Comparison of ENCODE assay signal across 1 cellular context in the genomic region with DNA sequence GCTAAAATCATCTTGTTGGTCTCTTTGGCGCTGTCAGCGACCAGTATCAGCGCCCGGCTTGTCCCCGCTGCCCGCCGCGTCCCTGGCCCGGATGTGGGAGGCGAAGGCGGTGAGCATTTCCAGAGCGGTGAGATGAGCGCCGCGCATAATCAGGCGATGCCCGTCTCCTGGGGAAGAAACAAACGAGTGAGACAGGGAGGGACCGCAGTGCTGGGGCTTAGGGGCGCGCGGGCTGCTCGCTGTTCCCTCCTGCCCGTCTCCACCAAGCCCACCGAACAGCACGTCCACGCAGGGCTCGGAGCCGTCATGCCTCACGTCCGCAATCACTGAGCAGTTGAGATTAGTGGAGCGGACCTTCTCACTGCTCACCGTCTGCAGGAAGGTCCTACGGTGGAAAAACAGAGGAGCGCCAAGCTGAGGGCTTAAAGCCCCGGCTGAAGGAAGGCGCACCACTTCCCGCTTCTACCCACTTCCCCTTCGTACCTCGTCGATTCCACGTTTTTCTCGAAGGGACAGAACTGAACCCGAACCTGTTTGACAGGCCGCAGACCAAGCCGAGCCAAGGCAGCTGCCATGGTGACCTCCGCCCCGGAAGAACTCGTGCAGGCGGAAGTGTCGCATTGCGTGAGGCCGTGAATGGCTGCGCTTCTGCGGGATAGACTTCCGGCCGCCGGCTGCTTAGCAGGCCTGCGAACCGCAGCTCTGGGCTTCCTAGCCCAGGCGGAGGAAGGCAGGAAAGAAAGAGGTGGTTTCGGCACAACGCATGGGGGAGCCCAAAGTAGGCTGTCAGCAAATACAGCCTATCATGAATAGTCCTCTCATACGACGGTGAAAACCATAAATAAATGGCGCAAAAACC.
A peak's percentile ranks its signal among the peaks of the same experiment; 100 is the strongest.
TF ChIP-seq lines count a peak whose summit lies in the region.

A gene (minus strand): TSS at position 595 of the 859 bp plus-strand sequence. CDS start 20 bp downstream, at position 575.

TF ChIP-seq in K562, 482 proteins besides CTCF, POLR2A, EP300 and RAD21 (continued from another document and continues in another):
- TF ChIP-seq, protein P1, sequence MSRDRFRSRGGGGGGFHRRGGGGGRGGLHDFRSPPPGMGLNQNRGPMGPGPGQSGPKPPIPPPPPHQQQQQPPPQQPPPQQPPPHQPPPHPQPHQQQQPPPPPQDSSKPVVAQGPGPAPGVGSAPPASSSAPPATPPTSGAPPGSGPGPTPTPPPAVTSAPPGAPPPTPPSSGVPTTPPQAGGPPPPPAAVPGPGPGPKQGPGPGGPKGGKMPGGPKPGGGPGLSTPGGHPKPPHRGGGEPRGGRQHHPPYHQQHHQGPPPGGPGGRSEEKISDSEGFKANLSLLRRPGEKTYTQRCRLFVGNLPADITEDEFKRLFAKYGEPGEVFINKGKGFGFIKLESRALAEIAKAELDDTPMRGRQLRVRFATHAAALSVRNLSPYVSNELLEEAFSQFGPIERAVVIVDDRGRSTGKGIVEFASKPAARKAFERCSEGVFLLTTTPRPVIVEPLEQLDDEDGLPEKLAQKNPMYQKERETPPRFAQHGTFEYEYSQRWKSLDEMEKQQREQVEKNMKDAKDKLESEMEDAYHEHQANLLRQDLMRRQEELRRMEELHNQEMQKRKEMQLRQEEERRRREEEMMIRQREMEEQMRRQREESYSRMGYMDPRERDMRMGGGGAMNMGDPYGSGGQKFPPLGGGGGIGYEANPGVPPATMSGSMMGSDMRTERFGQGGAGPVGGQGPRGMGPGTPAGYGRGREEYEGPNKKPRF (IDR thresholded peaks at IDR 0.05; ENCODE audit: low read depth, low read length), result no peak
- no peak for TF ChIP-seq SETDB1 (IDR thresholded peaks at IDR 0.05; ENCODE audit: low read length)
- TF ChIP-seq ZNF121 (CRISPR knock-in tag; conservative IDR thresholded peaks at IDR 0.05), result no peak
- TF ChIP-seq NFRKB (IDR thresholded peaks at IDR 0.05; ENCODE audit: low read depth), result peak; percentile 96
- TF ChIP-seq, protein P2, sequence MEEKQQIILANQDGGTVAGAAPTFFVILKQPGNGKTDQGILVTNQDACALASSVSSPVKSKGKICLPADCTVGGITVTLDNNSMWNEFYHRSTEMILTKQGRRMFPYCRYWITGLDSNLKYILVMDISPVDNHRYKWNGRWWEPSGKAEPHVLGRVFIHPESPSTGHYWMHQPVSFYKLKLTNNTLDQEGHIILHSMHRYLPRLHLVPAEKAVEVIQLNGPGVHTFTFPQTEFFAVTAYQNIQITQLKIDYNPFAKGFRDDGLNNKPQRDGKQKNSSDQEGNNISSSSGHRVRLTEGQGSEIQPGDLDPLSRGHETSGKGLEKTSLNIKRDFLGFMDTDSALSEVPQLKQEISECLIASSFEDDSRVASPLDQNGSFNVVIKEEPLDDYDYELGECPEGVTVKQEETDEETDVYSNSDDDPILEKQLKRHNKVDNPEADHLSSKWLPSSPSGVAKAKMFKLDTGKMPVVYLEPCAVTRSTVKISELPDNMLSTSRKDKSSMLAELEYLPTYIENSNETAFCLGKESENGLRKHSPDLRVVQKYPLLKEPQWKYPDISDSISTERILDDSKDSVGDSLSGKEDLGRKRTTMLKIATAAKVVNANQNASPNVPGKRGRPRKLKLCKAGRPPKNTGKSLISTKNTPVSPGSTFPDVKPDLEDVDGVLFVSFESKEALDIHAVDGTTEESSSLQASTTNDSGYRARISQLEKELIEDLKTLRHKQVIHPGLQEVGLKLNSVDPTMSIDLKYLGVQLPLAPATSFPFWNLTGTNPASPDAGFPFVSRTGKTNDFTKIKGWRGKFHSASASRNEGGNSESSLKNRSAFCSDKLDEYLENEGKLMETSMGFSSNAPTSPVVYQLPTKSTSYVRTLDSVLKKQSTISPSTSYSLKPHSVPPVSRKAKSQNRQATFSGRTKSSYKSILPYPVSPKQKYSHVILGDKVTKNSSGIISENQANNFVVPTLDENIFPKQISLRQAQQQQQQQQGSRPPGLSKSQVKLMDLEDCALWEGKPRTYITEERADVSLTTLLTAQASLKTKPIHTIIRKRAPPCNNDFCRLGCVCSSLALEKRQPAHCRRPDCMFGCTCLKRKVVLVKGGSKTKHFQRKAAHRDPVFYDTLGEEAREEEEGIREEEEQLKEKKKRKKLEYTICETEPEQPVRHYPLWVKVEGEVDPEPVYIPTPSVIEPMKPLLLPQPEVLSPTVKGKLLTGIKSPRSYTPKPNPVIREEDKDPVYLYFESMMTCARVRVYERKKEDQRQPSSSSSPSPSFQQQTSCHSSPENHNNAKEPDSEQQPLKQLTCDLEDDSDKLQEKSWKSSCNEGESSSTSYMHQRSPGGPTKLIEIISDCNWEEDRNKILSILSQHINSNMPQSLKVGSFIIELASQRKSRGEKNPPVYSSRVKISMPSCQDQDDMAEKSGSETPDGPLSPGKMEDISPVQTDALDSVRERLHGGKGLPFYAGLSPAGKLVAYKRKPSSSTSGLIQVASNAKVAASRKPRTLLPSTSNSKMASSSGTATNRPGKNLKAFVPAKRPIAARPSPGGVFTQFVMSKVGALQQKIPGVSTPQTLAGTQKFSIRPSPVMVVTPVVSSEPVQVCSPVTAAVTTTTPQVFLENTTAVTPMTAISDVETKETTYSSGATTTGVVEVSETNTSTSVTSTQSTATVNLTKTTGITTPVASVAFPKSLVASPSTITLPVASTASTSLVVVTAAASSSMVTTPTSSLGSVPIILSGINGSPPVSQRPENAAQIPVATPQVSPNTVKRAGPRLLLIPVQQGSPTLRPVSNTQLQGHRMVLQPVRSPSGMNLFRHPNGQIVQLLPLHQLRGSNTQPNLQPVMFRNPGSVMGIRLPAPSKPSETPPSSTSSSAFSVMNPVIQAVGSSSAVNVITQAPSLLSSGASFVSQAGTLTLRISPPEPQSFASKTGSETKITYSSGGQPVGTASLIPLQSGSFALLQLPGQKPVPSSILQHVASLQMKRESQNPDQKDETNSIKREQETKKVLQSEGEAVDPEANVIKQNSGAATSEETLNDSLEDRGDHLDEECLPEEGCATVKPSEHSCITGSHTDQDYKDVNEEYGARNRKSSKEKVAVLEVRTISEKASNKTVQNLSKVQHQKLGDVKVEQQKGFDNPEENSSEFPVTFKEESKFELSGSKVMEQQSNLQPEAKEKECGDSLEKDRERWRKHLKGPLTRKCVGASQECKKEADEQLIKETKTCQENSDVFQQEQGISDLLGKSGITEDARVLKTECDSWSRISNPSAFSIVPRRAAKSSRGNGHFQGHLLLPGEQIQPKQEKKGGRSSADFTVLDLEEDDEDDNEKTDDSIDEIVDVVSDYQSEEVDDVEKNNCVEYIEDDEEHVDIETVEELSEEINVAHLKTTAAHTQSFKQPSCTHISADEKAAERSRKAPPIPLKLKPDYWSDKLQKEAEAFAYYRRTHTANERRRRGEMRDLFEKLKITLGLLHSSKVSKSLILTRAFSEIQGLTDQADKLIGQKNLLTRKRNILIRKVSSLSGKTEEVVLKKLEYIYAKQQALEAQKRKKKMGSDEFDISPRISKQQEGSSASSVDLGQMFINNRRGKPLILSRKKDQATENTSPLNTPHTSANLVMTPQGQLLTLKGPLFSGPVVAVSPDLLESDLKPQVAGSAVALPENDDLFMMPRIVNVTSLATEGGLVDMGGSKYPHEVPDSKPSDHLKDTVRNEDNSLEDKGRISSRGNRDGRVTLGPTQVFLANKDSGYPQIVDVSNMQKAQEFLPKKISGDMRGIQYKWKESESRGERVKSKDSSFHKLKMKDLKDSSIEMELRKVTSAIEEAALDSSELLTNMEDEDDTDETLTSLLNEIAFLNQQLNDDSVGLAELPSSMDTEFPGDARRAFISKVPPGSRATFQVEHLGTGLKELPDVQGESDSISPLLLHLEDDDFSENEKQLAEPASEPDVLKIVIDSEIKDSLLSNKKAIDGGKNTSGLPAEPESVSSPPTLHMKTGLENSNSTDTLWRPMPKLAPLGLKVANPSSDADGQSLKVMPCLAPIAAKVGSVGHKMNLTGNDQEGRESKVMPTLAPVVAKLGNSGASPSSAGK (IDR thresholded peaks at IDR 0.05), result peak; percentile 56; the same call in 1 of the 2 replicates
- no peak for TF ChIP-seq KHSRP (IDR thresholded peaks at IDR 0.05)
- TF ChIP-seq, protein P3, sequence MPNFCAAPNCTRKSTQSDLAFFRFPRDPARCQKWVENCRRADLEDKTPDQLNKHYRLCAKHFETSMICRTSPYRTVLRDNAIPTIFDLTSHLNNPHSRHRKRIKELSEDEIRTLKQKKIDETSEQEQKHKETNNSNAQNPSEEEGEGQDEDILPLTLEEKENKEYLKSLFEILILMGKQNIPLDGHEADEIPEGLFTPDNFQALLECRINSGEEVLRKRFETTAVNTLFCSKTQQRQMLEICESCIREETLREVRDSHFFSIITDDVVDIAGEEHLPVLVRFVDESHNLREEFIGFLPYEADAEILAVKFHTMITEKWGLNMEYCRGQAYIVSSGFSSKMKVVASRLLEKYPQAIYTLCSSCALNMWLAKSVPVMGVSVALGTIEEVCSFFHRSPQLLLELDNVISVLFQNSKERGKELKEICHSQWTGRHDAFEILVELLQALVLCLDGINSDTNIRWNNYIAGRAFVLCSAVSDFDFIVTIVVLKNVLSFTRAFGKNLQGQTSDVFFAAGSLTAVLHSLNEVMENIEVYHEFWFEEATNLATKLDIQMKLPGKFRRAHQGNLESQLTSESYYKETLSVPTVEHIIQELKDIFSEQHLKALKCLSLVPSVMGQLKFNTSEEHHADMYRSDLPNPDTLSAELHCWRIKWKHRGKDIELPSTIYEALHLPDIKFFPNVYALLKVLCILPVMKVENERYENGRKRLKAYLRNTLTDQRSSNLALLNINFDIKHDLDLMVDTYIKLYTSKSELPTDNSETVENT (CRISPR knock-in tag; IDR thresholded peaks at IDR 0.05), result peak; percentile 39; the same call in 1 of the 2 replicates
- TF ChIP-seq CCNT2 (IDR thresholded peaks at IDR 0.05; ENCODE audit: borderline replicate concordance, extremely low read depth, insufficient read length, low read depth, low read length), result peak; percentile 64
- TF ChIP-seq DACH1 (IDR thresholded peaks at IDR 0.05; ENCODE audit: partially characterized antibody), result no peak
- TF ChIP-seq, protein P4, sequence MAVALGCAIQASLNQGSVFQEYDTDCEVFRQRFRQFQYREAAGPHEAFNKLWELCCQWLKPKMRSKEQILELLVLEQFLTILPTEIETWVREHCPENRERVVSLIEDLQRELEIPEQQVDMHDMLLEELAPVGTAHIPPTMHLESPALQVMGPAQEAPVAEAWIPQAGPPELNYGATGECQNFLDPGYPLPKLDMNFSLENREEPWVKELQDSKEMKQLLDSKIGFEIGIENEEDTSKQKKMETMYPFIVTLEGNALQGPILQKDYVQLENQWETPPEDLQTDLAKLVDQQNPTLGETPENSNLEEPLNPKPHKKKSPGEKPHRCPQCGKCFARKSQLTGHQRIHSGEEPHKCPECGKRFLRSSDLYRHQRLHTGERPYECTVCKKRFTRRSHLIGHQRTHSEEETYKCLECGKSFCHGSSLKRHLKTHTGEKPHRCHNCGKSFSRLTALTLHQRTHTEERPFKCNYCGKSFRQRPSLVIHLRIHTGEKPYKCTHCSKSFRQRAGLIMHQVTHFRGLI (CRISPR knock-in tag; IDR thresholded peaks at IDR 0.05), result no peak
- TF ChIP-seq GATA2 (CRISPR knock-in tag; IDR thresholded peaks at IDR 0.05), result no peak
- peak; percentile 76 to 83 for TF ChIP-seq NRF1 (conservative IDR thresholded peaks at IDR 0.05 in 1 of 2, IDR thresholded peaks at IDR 0.05 in 1 of 2)
- no peak for TF ChIP-seq U2AF1 (optimal IDR thresholded peaks at IDR 0.05; ENCODE audit: low read depth, low read length)
- TF ChIP-seq, protein P5, sequence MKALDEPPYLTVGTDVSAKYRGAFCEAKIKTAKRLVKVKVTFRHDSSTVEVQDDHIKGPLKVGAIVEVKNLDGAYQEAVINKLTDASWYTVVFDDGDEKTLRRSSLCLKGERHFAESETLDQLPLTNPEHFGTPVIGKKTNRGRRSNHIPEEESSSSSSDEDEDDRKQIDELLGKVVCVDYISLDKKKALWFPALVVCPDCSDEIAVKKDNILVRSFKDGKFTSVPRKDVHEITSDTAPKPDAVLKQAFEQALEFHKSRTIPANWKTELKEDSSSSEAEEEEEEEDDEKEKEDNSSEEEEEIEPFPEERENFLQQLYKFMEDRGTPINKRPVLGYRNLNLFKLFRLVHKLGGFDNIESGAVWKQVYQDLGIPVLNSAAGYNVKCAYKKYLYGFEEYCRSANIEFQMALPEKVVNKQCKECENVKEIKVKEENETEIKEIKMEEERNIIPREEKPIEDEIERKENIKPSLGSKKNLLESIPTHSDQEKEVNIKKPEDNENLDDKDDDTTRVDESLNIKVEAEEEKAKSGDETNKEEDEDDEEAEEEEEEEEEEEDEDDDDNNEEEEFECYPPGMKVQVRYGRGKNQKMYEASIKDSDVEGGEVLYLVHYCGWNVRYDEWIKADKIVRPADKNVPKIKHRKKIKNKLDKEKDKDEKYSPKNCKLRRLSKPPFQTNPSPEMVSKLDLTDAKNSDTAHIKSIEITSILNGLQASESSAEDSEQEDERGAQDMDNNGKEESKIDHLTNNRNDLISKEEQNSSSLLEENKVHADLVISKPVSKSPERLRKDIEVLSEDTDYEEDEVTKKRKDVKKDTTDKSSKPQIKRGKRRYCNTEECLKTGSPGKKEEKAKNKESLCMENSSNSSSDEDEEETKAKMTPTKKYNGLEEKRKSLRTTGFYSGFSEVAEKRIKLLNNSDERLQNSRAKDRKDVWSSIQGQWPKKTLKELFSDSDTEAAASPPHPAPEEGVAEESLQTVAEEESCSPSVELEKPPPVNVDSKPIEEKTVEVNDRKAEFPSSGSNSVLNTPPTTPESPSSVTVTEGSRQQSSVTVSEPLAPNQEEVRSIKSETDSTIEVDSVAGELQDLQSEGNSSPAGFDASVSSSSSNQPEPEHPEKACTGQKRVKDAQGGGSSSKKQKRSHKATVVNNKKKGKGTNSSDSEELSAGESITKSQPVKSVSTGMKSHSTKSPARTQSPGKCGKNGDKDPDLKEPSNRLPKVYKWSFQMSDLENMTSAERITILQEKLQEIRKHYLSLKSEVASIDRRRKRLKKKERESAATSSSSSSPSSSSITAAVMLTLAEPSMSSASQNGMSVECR (CRISPR knock-in tag; IDR thresholded peaks at IDR 0.05), result peak; percentile 92
- TF ChIP-seq, protein P6, sequence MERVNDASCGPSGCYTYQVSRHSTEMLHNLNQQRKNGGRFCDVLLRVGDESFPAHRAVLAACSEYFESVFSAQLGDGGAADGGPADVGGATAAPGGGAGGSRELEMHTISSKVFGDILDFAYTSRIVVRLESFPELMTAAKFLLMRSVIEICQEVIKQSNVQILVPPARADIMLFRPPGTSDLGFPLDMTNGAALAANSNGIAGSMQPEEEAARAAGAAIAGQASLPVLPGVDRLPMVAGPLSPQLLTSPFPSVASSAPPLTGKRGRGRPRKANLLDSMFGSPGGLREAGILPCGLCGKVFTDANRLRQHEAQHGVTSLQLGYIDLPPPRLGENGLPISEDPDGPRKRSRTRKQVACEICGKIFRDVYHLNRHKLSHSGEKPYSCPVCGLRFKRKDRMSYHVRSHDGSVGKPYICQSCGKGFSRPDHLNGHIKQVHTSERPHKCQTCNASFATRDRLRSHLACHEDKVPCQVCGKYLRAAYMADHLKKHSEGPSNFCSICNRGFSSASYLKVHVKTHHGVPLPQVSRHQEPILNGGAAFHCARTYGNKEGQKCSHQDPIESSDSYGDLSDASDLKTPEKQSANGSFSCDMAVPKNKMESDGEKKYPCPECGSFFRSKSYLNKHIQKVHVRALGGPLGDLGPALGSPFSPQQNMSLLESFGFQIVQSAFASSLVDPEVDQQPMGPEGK (CRISPR knock-in tag; IDR thresholded peaks at IDR 0.05; ENCODE audit: borderline replicate concordance), result no peak
- TF ChIP-seq ZNF274 (IDR thresholded peaks at IDR 0.05; ENCODE audit: borderline replicate concordance, low read depth, low read length), result no peak
- peak; percentile 48 for TF ChIP-seq NEUROD1 (IDR thresholded peaks at IDR 0.05; ENCODE audit: borderline replicate concordance, low read depth, low read length, partially characterized antibody)
- TF ChIP-seq CREB1 (IDR thresholded peaks at IDR 0.05), result peak; percentile 75
- TF ChIP-seq CREB1 (CRISPR knock-in tag; IDR thresholded peaks at IDR 0.05), result peak; percentile 81
